22 cellular contexts compared by ENCODE assay signal in genomic region chr7:155694846-155695245, GRCh38. TPM values are rescaled to one million over a fixed set of nuclear protein-coding genes. Genes with fewer than 3 reads are reported as not detected.
DNase-seq lines count a peak whose midpoint lies in the region; TF ChIP-seq lines count a peak whose summit lies in the region.
"Had no signal": no experiment of that assay in that cellular context is flagged by ENCODE, and none has a peak within 500 bp of the region (broad histone marks: within the 10 kb centered on the region; RNA-seq: fewer than 3 reads in every experiment).

No MANE protein-coding gene starts in this region.

- POLR2A ChIA-PET in activated CD4-positive, alpha-beta memory T cell treated with anti-CD3 and anti-CD28 coated beads for 36 hours (lab: Charles Lee), result no interaction called here

- intact Hi-C loops in activated naive CD4-positive, alpha-beta T cell treated with anti-CD3 and anti-CD28 coated beads for 36 hours (cut with micrococcal nuclease), result no loop called here
- intact Hi-C loops in activated CD4-positive, alpha-beta memory T cell treated with anti-CD3 and anti-CD28 coated beads for 36 hours (cut with micrococcal nuclease), result no loop called here

- no peaks in the 10 kb centered on the region for H3K27me3 Mint-ChIP-seq in activated naive CD4-positive, alpha-beta T cell treated with anti-CD3 and anti-CD28 coated beads, Interleukin-2, amount 50 U/mL, for 24 hours
- no peaks in the 10 kb centered on the region for H3K27me3 Mint-ChIP-seq in activated naive CD4-positive, alpha-beta T cell treated with anti-CD3 and anti-CD28 coated beads for 36 hours (ENCODE audit: low read depth)
- H3K27me3 Mint-ChIP-seq in stimulated activated naive CD8-positive, alpha-beta T cell treated with anti-CD3 and anti-CD28 coated beads, Interleukin-15, Interleukin-2, amounts not matched to agents 100 ng/mL and 50 ng/mL, for 24 hours, result no peaks in the 10 kb centered on the region
- no peaks in the 10 kb centered on the region for H3K27me3 Mint-ChIP-seq in activated CD4-positive, alpha-beta memory T cell treated with anti-CD3 and anti-CD28 coated beads for 36 hours
- H3K27me3 Mint-ChIP-seq: naive thymus-derived CD8-positive, alpha-beta T cell had no signal

- H3K4me3 ChIP-seq in choroid plexus epithelial cell (ENCODE audit: low read depth, low read length), result no peak overlapping the region
- H3K4me3 ChIP-seq: gastrocnemius medialis, lung, prostate gland, upper lobe of right lung had no signal

- DNase-seq in activated naive CD4-positive, alpha-beta T cell treated with anti-CD3 and anti-CD28 coated beads for 36 hours, result no peak
- DNase-seq in RPMI7951 (ENCODE audit: low read depth), result peak; percentile 48
- DNase-seq in choroid plexus epithelial cell (ENCODE audit: low read depth), result peak; percentile 54
- no peak for DNase-seq in NCI-H1417 treated with DMSO at 0.1 percent for 48 hours (lab: John Stamatoyannopoulos, UW)
- DNase-seq in activated CD4-positive, alpha-beta memory T cell treated with anti-CD3 and anti-CD28 coated beads for 36 hours, result no peak
- no peak for DNase-seq in NCI-H146 (lab: John Stamatoyannopoulos, UW)
- DNase-seq: activated naive CD4-positive, alpha-beta T cell; CD8-positive, alpha-beta T cell; DMS79 treated with DMSO at 0.1 percent for 48 hours; gastrocnemius medialis; naive thymus-derived CD8-positive, alpha-beta T cell; NCI-H1048; NCI-H2171; NCI-H774; stimulated activated CD4-positive, alpha-beta T cell treated with anti-CD3 and anti-CD28 coated beads, Interleukin-12 subunit alpha, Interleukin-12 subunit beta, amount 100 ng/mL, for 4 hours; stimulated activated naive CD4-positive, alpha-beta T cell; upper lobe of right lung had no signal

- peaks cover 5% of the 10 kb centered on the region for H3K36me3 Mint-ChIP-seq in activated naive CD4-positive, alpha-beta T cell treated with anti-CD3 and anti-CD28 coated beads, Interleukin-2, amount 50 U/mL, for 24 hours
- peaks cover 11% of the 10 kb centered on the region for H3K36me3 Mint-ChIP-seq in activated naive CD4-positive, alpha-beta T cell treated with anti-CD3 and anti-CD28 coated beads for 36 hours (ENCODE audit: low read depth)
- H3K36me3 Mint-ChIP-seq in stimulated activated naive CD8-positive, alpha-beta T cell treated with anti-CD3 and anti-CD28 coated beads, Interleukin-15, Interleukin-2, amounts not matched to agents 100 ng/mL and 50 ng/mL, for 24 hours (ENCODE audit: low read depth), result peaks cover 44% of the 10 kb centered on the region
- H3K36me3 Mint-ChIP-seq in activated CD4-positive, alpha-beta memory T cell treated with anti-CD3 and anti-CD28 coated beads for 36 hours, result peaks cover 8% of the 10 kb centered on the region

- CTCF ChIA-PET in activated naive CD4-positive, alpha-beta T cell treated with anti-CD3 and anti-CD28 coated beads for 36 hours (lab: Charles Lee), result no interaction called here
- CTCF ChIA-PET in activated CD4-positive, alpha-beta memory T cell treated with anti-CD3 and anti-CD28 coated beads for 36 hours (lab: Charles Lee), result no interaction called here

- TF ChIP-seq CTCF in choroid plexus epithelial cell (conservative IDR thresholded peaks at IDR 0.05; ENCODE audit: low read depth, low read length), result no peak

- H3K27ac Mint-ChIP-seq in activated naive CD4-positive, alpha-beta T cell treated with anti-CD3 and anti-CD28 coated beads, Interleukin-2, amount 50 U/mL, for 24 hours, result peak overlapping the region; percentile 0
- H3K27ac Mint-ChIP-seq in activated naive CD4-positive, alpha-beta T cell treated with anti-CD3 and anti-CD28 coated beads for 36 hours, result no peak overlapping the region
- peak overlapping the region; percentile 15 for H3K27ac Mint-ChIP-seq in stimulated activated naive CD8-positive, alpha-beta T cell treated with anti-CD3 and anti-CD28 coated beads, Interleukin-15, Interleukin-2, amounts not matched to agents 100 ng/mL and 50 ng/mL, for 24 hours
- no peak overlapping the region for H3K27ac Mint-ChIP-seq in activated CD4-positive, alpha-beta memory T cell treated with anti-CD3 and anti-CD28 coated beads for 36 hours
- H3K27ac Mint-ChIP-seq: CD8-positive, alpha-beta T cell; WTC11 had no signal

- H3K4me1 Mint-ChIP-seq in activated naive CD4-positive, alpha-beta T cell treated with anti-CD3 and anti-CD28 coated beads, Interleukin-2, amount 50 U/mL, for 24 hours, result peaks cover 77% of the 10 kb centered on the region
- peaks cover 64% of the 10 kb centered on the region for H3K4me1 Mint-ChIP-seq in activated naive CD4-positive, alpha-beta T cell treated with anti-CD3 and anti-CD28 coated beads for 36 hours (ENCODE audit: low read depth)
- peaks cover 84% of the 10 kb centered on the region for H3K4me1 Mint-ChIP-seq in stimulated activated naive CD8-positive, alpha-beta T cell treated with anti-CD3 and anti-CD28 coated beads, Interleukin-15, Interleukin-2, amounts not matched to agents 100 ng/mL and 50 ng/mL, for 24 hours (ENCODE audit: low read depth)
- H3K4me1 Mint-ChIP-seq in activated CD4-positive, alpha-beta memory T cell treated with anti-CD3 and anti-CD28 coated beads for 36 hours (ENCODE audit: low read depth), result peaks cover 75% of the 10 kb centered on the region

- H3K4me3 Mint-ChIP-seq in activated naive CD4-positive, alpha-beta T cell treated with anti-CD3 and anti-CD28 coated beads, Interleukin-2, amount 50 U/mL, for 24 hours, result no peak overlapping the region
- no peak overlapping the region for H3K4me3 Mint-ChIP-seq in activated naive CD4-positive, alpha-beta T cell treated with anti-CD3 and anti-CD28 coated beads for 36 hours
- H3K4me3 Mint-ChIP-seq in stimulated activated naive CD8-positive, alpha-beta T cell treated with anti-CD3 and anti-CD28 coated beads, Interleukin-15, Interleukin-2, amounts not matched to agents 100 ng/mL and 50 ng/mL, for 24 hours, result no peak overlapping the region
- no peak overlapping the region for H3K4me3 Mint-ChIP-seq in activated CD4-positive, alpha-beta memory T cell treated with anti-CD3 and anti-CD28 coated beads for 36 hours
- H3K4me3 Mint-ChIP-seq: CD8-positive, alpha-beta T cell; naive thymus-derived CD8-positive, alpha-beta T cell; WTC11 had no signal

- no peaks in the 10 kb centered on the region for H3K9me3 Mint-ChIP-seq in activated naive CD4-positive, alpha-beta T cell treated with anti-CD3 and anti-CD28 coated beads, Interleukin-2, amount 50 U/mL, for 24 hours
- no peaks in the 10 kb centered on the region for H3K9me3 Mint-ChIP-seq in activated naive CD4-positive, alpha-beta T cell treated with anti-CD3 and anti-CD28 coated beads for 36 hours
- H3K9me3 Mint-ChIP-seq in stimulated activated naive CD8-positive, alpha-beta T cell treated with anti-CD3 and anti-CD28 coated beads, Interleukin-15, Interleukin-2, amounts not matched to agents 100 ng/mL and 50 ng/mL, for 24 hours, result no peaks in the 10 kb centered on the region
- no peaks in the 10 kb centered on the region for H3K9me3 Mint-ChIP-seq in activated CD4-positive, alpha-beta memory T cell treated with anti-CD3 and anti-CD28 coated beads for 36 hours
- H3K9me3 Mint-ChIP-seq: CD8-positive, alpha-beta T cell; naive thymus-derived CD8-positive, alpha-beta T cell; WTC11 had no signal

RNA-seq across cellular contexts. Expression of gene RBM33, which starts 50.4 kb away (rescaled TPM):
- 10 to 100 TPM; 65.5 to 66.3 TPM for total RNA-seq in activated naive CD4-positive, alpha-beta T cell treated with anti-CD3 and anti-CD28 coated beads for 36 hours
- 11.6 and 12.7 TPM in 2 replicates for total RNA-seq in RPMI7951 (2014; rRNA removed; shearing (Covaris generic))
- 10 to 100 TPM; 57.7 to 65.3 TPM for total RNA-seq in activated CD4-positive, alpha-beta memory T cell treated with anti-CD3 and anti-CD28 coated beads for 36 hours

Comparison
In these comparisons a context has a peak if more than half of its experiments do, and no peak if none do; other contexts are left out.
1. H3K27ac Mint-ChIP-seq: peak in activated naive CD4-positive, alpha-beta T cell treated with anti-CD3 and anti-CD28 coated beads, Interleukin-2, amount 50 U/mL, for 24 hours (single experiment) and stimulated activated naive CD8-positive, alpha-beta T cell treated with anti-CD3 and anti-CD28 coated beads, Interleukin-15, Interleukin-2, amounts not matched to agents 100 ng/mL and 50 ng/mL, for 24 hours (single experiment); none in activated naive CD4-positive, alpha-beta T cell treated with anti-CD3 and anti-CD28 coated beads for 36 hours (single experiment) and activated CD4-positive, alpha-beta memory T cell treated with anti-CD3 and anti-CD28 coated beads for 36 hours (single experiment).
2. DNase-seq: peak in RPMI7951 (single experiment) and choroid plexus epithelial cell (single experiment); none in activated naive CD4-positive, alpha-beta T cell treated with anti-CD3 and anti-CD28 coated beads for 36 hours (single experiment), NCI-H1417 treated with DMSO at 0.1 percent for 48 hours (single experiment), activated CD4-positive, alpha-beta memory T cell treated with anti-CD3 and anti-CD28 coated beads for 36 hours (single experiment) and NCI-H146 (single experiment).